In genomic region chr9:136802321-136802720, GRCh38 we compare ENCODE assay signal across 21 cellular contexts. TPM values are rescaled to one million over a fixed set of nuclear protein-coding genes. Genes with fewer than 3 reads are reported as not detected.
"Had no signal": no experiment of that assay in that cellular context is flagged by ENCODE, and none has a peak within 500 bp of the region (broad histone marks: within the 10 kb centered on the region; RNA-seq: fewer than 3 reads in every experiment).

No MANE protein-coding gene starts in this region.

- DNase-seq: activated CD4-positive, alpha-beta memory T cell treated with anti-CD3 and anti-CD28 coated beads, Interleukin-2, amount 10 ng/mL, durations not matched to agents 7 days and 5 days; activated CD4-positive, alpha-beta T cell treated with anti-CD3 and anti-CD28 coated beads for 4 hours; activated effector memory CD4-positive, alpha-beta T cell treated with Interleukin-2 at 50 U/mL for 16 hours; activated naive CD4-positive, alpha-beta T cell treated with anti-CD3 and anti-CD28 coated beads, Interleukin-2, amount 50 U/mL, for 16 hours; activated T-cell treated with anti-CD3 and anti-CD28 coated beads, Interleukin-2, amount 50 U/mL, for 4 hours; islet precursor cell; natural killer cell; nucleus accumbens; stimulated activated naive CD8-positive, alpha-beta T cell treated with anti-CD3 and anti-CD28 coated beads, Interleukin-15, amount 100 ng/mL, for 72 hours; T-helper 1 cell; upper lobe of left lung had no signal

- H3K36me3 Mint-ChIP-seq: natural killer cell had no signal

- H3K9me3 ChIP-seq: right lobe of liver, upper lobe of left lung had no signal

- H3K27ac Mint-ChIP-seq: activated CD4-positive, alpha-beta memory T cell treated with anti-CD3 and anti-CD28 coated beads, Interleukin-2, amount 10 ng/mL, durations not matched to agents 7 days and 5 days; memory B cell; natural killer cell; WTC11 had no signal

- ATAC-seq: activated T-cell treated with anti-CD3 and anti-CD28 coated beads, Interleukin-2, amount 50 U/mL, for 4 hours; esophagus mucosa; left lobe of liver; natural killer cell; right lobe of liver; stimulated activated naive CD8-positive, alpha-beta T cell treated with anti-CD3 and anti-CD28 coated beads, Interleukin-15, amount 100 ng/mL, for 72 hours; WTC11 had no signal

- H3K36me3 ChIP-seq: cardiac muscle cell, right lobe of liver, upper lobe of left lung had no signal

- H3K27ac ChIP-seq: right lobe of liver, upper lobe of left lung had no signal

- H3K27me3 ChIP-seq: cardiac muscle cell, right lobe of liver had no signal

- H3K4me3 Mint-ChIP-seq: activated CD4-positive, alpha-beta memory T cell treated with anti-CD3 and anti-CD28 coated beads, Interleukin-2, amount 10 ng/mL, durations not matched to agents 7 days and 5 days; activated T-cell treated with anti-CD3 and anti-CD28 coated beads, Interleukin-2, amount 50 U/mL, for 4 hours; memory B cell; stimulated activated naive CD8-positive, alpha-beta T cell treated with anti-CD3 and anti-CD28 coated beads, Interleukin-15, amount 100 ng/mL, for 72 hours; WTC11 had no signal

- H3K4me3 ChIP-seq: cardiac muscle cell, right lobe of liver, upper lobe of left lung had no signal

- H3K9me3 Mint-ChIP-seq: activated CD4-positive, alpha-beta memory T cell treated with anti-CD3 and anti-CD28 coated beads, Interleukin-2, amount 10 ng/mL, durations not matched to agents 7 days and 5 days; activated T-cell treated with anti-CD3 and anti-CD28 coated beads, Interleukin-2, amount 50 U/mL, for 4 hours; memory B cell; natural killer cell; stimulated activated naive CD8-positive, alpha-beta T cell treated with anti-CD3 and anti-CD28 coated beads, Interleukin-15, amount 100 ng/mL, for 72 hours; WTC11 had no signal

RNA-seq across cellular contexts. Expression of gene CCDC183, which starts 6.2 kb away (rescaled TPM):
- total RNA-seq: esophagus mucosa had no signal

RNA-seq across cellular contexts. Expression of gene LCN15, which starts 38.0 kb away (rescaled TPM):
- total RNA-seq: activated CD4-positive, alpha-beta memory T cell treated with anti-CD3 and anti-CD28 coated beads, Interleukin-2, amount 10 ng/mL, durations not matched to agents 7 days and 5 days; activated T-cell treated with anti-CD3 and anti-CD28 coated beads, Interleukin-2, amount 50 U/mL, for 4 hours; astrocyte; esophagus mucosa; left lobe of liver; natural killer cell; pulmonary artery endothelial cell; right lobe of liver; temporal lobe had no signal
- polyA plus RNA-seq: adipose tissue, cardiac muscle cell had no signal
